8 cellular contexts compared by ENCODE assay signal in the genomic region with DNA sequence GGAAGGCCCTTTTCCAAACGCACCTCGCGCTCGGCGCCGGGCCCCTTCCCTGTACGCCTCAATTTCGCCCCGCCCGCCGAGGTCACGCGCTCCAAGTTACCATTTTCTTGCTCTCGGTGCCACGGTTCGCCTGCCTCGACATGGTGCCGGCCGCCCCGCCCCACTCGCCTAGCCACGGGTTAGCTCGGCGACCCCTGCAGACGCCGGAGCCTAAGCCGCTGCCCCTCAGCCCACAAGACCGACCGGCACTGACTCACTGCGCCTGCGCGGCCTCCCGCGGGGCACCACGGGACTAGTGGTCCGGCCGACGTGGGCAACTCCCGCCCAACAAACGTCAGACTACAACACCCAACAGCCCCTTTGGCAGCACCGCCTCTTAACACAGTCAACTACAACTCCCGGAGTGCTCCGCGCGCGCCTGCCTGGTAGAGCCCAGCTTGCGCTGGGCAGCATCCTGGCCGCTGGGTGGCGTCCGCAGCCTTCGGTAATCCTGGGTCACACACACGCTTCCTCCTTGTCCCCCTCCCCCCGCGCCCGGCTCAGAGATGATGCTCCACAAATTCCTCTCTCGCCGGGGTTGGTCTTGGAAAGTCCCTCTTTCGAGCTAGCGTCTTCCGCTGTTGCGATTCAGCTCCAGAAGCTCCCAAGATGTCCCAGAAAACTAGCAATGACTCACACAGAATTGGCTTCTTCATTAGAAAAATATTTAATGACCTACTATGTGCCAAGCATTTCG. TPM values are rescaled to one million over a fixed set of nuclear protein-coding genes. Genes with fewer than 3 reads are reported as not detected.
DNase-seq lines count a peak whose midpoint lies in the region; ATAC-seq and TF ChIP-seq lines count a peak whose summit lies in the region.

A gene (minus strand): TSS at position 250 of the 736 bp plus-strand sequence. CDS start 108 bp downstream, at position 142.

- TF ChIP-seq CTCF in fibroblast of the aortic adventitia (IDR thresholded peaks at IDR 0.05; ENCODE audit: insufficient read depth, low read length) (peak; percentile 91), nephron progenitor cell (IDR thresholded peaks at IDR 0.05) (peak; percentile 80)

- peaks cover 64% of the 10 kb centered on the region for H3K4me1 Mint-ChIP-seq in nephron progenitor cell
- peaks cover 80% of the 10 kb centered on the region for H3K4me1 Mint-ChIP-seq in stimulated activated naive CD8-positive, alpha-beta T cell treated with anti-CD3 and anti-CD28 coated beads, Interleukin-15, amount 100 ng/mL, for 72 hours

- H3K4me3 Mint-ChIP-seq in nephron progenitor cell, result peak within 1 kb of the TSS; percentile 91
- peak within 1 kb of the TSS; percentile 94 to 99 for H3K4me3 Mint-ChIP-seq in stimulated activated naive CD8-positive, alpha-beta T cell treated with anti-CD3 and anti-CD28 coated beads, Interleukin-15, amount 100 ng/mL, for 72 hours

- H3K9me3 ChIP-seq in HAP-1, result no peaks in the 10 kb centered on the region
- H3K9me3 ChIP-seq in MG63, result no peaks in the 10 kb centered on the region

- peaks cover 13% of the 10 kb centered on the region for H3K9me3 Mint-ChIP-seq in nephron progenitor cell
- H3K9me3 Mint-ChIP-seq in stimulated activated naive CD8-positive, alpha-beta T cell treated with anti-CD3 and anti-CD28 coated beads, Interleukin-15, amount 100 ng/mL, for 72 hours, result no peaks in the 10 kb centered on the region

- peaks cover 15% of the 10 kb centered on the region for H3K36me3 Mint-ChIP-seq in nephron progenitor cell (ENCODE audit: low read depth)

- H3K4me1 ChIP-seq in HAP-1, result peaks cover 18% of the 10 kb centered on the region

- in situ Hi-C loops in HAP-1 (cut with MboI; ENCODE audit: low sequenced_read_pairs), result no loop called here

- ATAC-seq in stimulated activated naive CD8-positive, alpha-beta T cell treated with anti-CD3 and anti-CD28 coated beads, Interleukin-15, amount 100 ng/mL, for 72 hours, result peak; percentile 95

- DNase-seq in GF-D8 (lab: John Stamatoyannopoulos, UW) (peak; percentile 99), HAP-1 (ENCODE audit: low spot score in 2 of 2) (peak; percentile 100), MG63 (peak; percentile 100), SHP77 treated with DMSO at 0.1 percent for 48 hours (lab: John Stamatoyannopoulos, UW) (peak; percentile 97), fibroblast of the aortic adventitia (ENCODE audit: low read depth) (peak; percentile 100), nephron progenitor cell (peak; percentile 100)
- DNase-seq in activated effector memory CD4-positive, alpha-beta T cell treated with anti-CD3 and anti-CD28 coated beads, Interleukin-2, amount 50 U/mL, for 16 hours, result peak; percentile 100
- DNase-seq in stimulated activated naive CD8-positive, alpha-beta T cell treated with anti-CD3 and anti-CD28 coated beads, Interleukin-15, amount 100 ng/mL, for 72 hours, result peak; percentile 99 to 100

- H3K36me3 ChIP-seq in HAP-1 (replicated peaks) (0 out of 2 replicates have a peak, but pooled peaks cover 2% of the 10 kb centered on the region), MG63 (peaks cover 24% of the 10 kb centered on the region)

- peak within 1 kb of the TSS; percentile 58 for H3K4me3 ChIP-seq in HAP-1
- H3K4me3 ChIP-seq in MG63, result peak within 1 kb of the TSS; percentile 90
- peak within 1 kb of the TSS; percentile 90 for H3K4me3 ChIP-seq in fibroblast of the aortic adventitia (ENCODE audit: low read depth, low read length)

- H3K27me3 ChIP-seq in HAP-1 (ENCODE audit: low read depth) (no peaks in the 10 kb centered on the region), MG63 (no peaks in the 10 kb centered on the region)

- H3K27ac Mint-ChIP-seq in nephron progenitor cell, result peak within 1 kb of the TSS; percentile 96
- peak within 1 kb of the TSS; percentile 98 for H3K27ac Mint-ChIP-seq in stimulated activated naive CD8-positive, alpha-beta T cell treated with anti-CD3 and anti-CD28 coated beads, Interleukin-15, amount 100 ng/mL, for 72 hours

- H3K27me3 Mint-ChIP-seq in nephron progenitor cell (ENCODE audit: low read depth, poor library complexity), result peaks cover 9% of the 10 kb centered on the region
- H3K27me3 Mint-ChIP-seq in stimulated activated naive CD8-positive, alpha-beta T cell treated with anti-CD3 and anti-CD28 coated beads, Interleukin-15, amount 100 ng/mL, for 72 hours, result no peaks in the 10 kb centered on the region

RNA-seq across cellular contexts. Expression of the gene that starts here (rescaled TPM):
- total RNA-seq in MG63 (2014; rRNA removed; shearing (Covaris generic); ENCODE audit: low replicate concordance), result 158 and 194 TPM in 2 replicates
- total RNA-seq in fibroblast of the aortic adventitia (ENCODE audit: low replicate concordance), result 80.8 and 102 TPM in 2 replicates

Comparison
In these comparisons a context has a peak if more than half of its experiments do, and no peak if none do; other contexts are left out.
1. Peak in every context shown above with its lines: DNase-seq, ATAC-seq and H3K4me3 ChIP-seq.